In genomic region chr1:216793303-216793702, GRCh38 we compare ENCODE assay signal across 1 cellular context.
TF ChIP-seq lines count a peak whose summit lies in the region.

No MANE protein-coding gene starts in this region.

TF ChIP-seq in SK-N-SH treated with all-trans-retinoic acid at 6 μM for 48 hours, 23 proteins besides CTCF, POLR2A, EP300 and RAD21 (continued from another document):
- TF ChIP-seq, protein P1, sequence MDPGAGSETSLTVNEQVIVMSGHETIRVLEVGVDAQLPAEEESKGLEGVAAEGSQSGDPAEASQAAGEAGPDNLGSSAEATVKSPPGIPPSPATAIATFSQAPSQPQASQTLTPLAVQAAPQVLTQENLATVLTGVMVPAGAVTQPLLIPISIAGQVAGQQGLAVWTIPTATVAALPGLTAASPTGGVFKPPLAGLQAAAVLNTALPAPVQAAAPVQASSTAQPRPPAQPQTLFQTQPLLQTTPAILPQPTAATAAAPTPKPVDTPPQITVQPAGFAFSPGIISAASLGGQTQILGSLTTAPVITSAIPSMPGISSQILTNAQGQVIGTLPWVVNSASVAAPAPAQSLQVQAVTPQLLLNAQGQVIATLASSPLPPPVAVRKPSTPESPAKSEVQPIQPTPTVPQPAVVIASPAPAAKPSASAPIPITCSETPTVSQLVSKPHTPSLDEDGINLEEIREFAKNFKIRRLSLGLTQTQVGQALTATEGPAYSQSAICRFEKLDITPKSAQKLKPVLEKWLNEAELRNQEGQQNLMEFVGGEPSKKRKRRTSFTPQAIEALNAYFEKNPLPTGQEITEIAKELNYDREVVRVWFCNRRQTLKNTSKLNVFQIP (CRISPR knock-in tag; IDR thresholded peaks at IDR 0.05; ENCODE audit: borderline replicate concordance, low read depth), result no peak
TF ChIP-seq in SK-N-SH treated with all-trans-retinoic acid at 6 μM for 48 hours: peak in this region for 0.
